25 cellular contexts compared by ENCODE assay signal in the genomic region with DNA sequence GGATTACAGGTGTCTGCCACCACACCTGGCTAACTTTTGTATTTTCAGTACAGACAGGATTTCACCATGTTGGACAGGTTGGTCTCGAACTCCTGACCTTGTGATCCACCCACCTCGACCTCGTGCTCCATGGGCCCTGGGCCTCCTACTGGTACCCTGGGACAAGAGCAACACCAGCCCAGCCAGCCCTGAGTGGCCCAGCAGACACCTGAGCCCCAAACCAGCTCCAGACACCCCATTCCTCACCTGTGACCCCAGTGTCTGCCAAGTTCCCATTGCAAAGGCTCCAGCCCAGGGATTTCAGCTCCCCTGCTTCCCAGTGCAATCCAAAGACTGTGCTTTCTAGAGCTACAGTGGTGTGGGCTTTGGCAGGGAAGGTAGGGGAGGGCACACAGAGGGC. TPM values are rescaled to one million over a fixed set of nuclear protein-coding genes. Genes with fewer than 3 reads are reported as not detected.
DNase-seq lines count a peak whose midpoint lies in the region; ATAC-seq, FAIRE-seq and TF ChIP-seq lines count a peak whose summit lies in the region.
"Had no signal": no experiment of that assay in that cellular context is flagged by ENCODE, and none has a peak within 500 bp of the region (broad histone marks: within the 10 kb centered on the region; RNA-seq: fewer than 3 reads in every experiment).

No MANE protein-coding gene starts in this region.

- intact Hi-C loops in right cardiac atrium (cut with DNase I) (loop anchor here in 1 of 4 donors (10.0 kb wide), 1 partner anchor 109 kb away; the partner anchor contains the start of gene NAXE), left ventricle myocardium superior (cut with micrococcal nuclease) (no loop called here), K562 (cut with micrococcal nuclease) (loop anchor here (10.0 kb wide), 1 partner anchor 59 kb away; no protein-coding TSS in a partner anchor)
- intact Hi-C loops in naive thymus-derived CD4-positive, alpha-beta T cell (cut with micrococcal nuclease), result loop anchor here (5.0 kb wide), 2 partner anchors 36 to 51 kb away; no protein-coding TSS in a partner anchor

- H3K4me1 ChIP-seq in right cardiac atrium (ENCODE audit: control insufficient read depth, insufficient read depth, low read length) (peaks cover 45% of the 10 kb centered on the region), K562 (replicated peaks in 1 of 2; ENCODE audit: control insufficient read depth in 2 of 2, insufficient read depth in 2 of 2, low read length in 2 of 2) (peaks cover 28% of the 10 kb centered on the region in 2 experiments)
- H3K4me1 ChIP-seq in naive thymus-derived CD4-positive, alpha-beta T cell (ENCODE audit: control insufficient read depth in 2 of 2, insufficient read depth in 2 of 2, low read length in 2 of 2), result peaks cover 46 to 73% of the 10 kb centered on the region in 2 donors

- H3K36me3 ChIP-seq in K562 (ENCODE audit: control insufficient read depth, insufficient read depth, low read length), result peaks cover 22% of the 10 kb centered on the region
- H3K36me3 ChIP-seq in naive thymus-derived CD4-positive, alpha-beta T cell (ENCODE audit: control insufficient read depth in 2 of 3, insufficient read depth in 3 of 3, low read length in 3 of 3), result peaks cover 5 to 44% (median 8%) of the 10 kb centered on the region in 3 experiments

- no peak for TF ChIP-seq RAD21 in K562 (CRISPR knock-in tag; conservative IDR thresholded peaks at IDR 0.05 in 1 of 2, IDR thresholded peaks at IDR 0.05 in 1 of 2)

- H3K9me3 ChIP-seq in right cardiac atrium (ENCODE audit: control insufficient read depth, low read length), result no peaks in the 10 kb centered on the region
- H3K9me3 ChIP-seq in K562 (replicated peaks; ENCODE audit: control insufficient read depth, insufficient read depth, low read depth, low read length), result no peaks in the 10 kb centered on the region
- H3K9me3 ChIP-seq in naive thymus-derived CD4-positive, alpha-beta T cell (ENCODE audit: control insufficient read depth in 2 of 3, low read length in 3 of 3), result no peaks in the 10 kb centered on the region
- H3K9me3 ChIP-seq: suprapubic skin had no signal

- peaks cover 3 to 17% (median 10%) of the 10 kb centered on the region in 5 donors for H3K36me3 Mint-ChIP-seq in naive thymus-derived CD4-positive, alpha-beta T cell

- no peak for TF ChIP-seq POLR2A in K562 (conservative IDR thresholded peaks at IDR 0.05)

- no peak overlapping the region for H2AFZ ChIP-seq in K562 (ENCODE audit: low read depth, low read length)
- H2AFZ ChIP-seq: GM23338 had no signal

- no peak for ATAC-seq in right cardiac atrium
- ATAC-seq in left ventricle myocardium superior, result no peak
- no peak for ATAC-seq in K562
- ATAC-seq in naive thymus-derived CD4-positive, alpha-beta T cell, result no peak
- no peak for ATAC-seq in HG03280 (IDR thresholded peaks at IDR 0.05; ENCODE audit: unreplicated experiment)
- ATAC-seq: activated T-cell treated with anti-CD3 and anti-CD28 coated beads, Interleukin-2, amount 50 U/mL, for 4 hours; GM23338; left colon had no signal

- H4K20me1 ChIP-seq in K562 (replicated peaks; ENCODE audit: control insufficient read depth, insufficient read depth, low read length), result peaks cover 32% of the 10 kb centered on the region

- H3K4me3 ChIP-seq in right cardiac atrium (ENCODE audit: low read length), result no peak overlapping the region
- H3K4me3 ChIP-seq in K562, result no peak overlapping the region
- H3K4me3 ChIP-seq in naive thymus-derived CD4-positive, alpha-beta T cell (ENCODE audit: low read length), result no peak overlapping the region
- H3K4me3 ChIP-seq: GM23338, suprapubic skin had no signal

- DNase-seq in right cardiac atrium, result peak in 2 of 3 donors; percentile 36 to 44
- no peak for DNase-seq in left ventricle myocardium superior
- no peak for DNase-seq in K562 (ENCODE audit: extremely low read depth in 1 of 4, low spot score in 3 of 4)
- DNase-seq in naive thymus-derived CD4-positive, alpha-beta T cell, result no peak
- DNase-seq in medulla oblongata (ENCODE audit: extremely low spot score), result no peak
- DNase-seq in 8988T, result no peak
- DNase-seq in DMS114 treated with DMSO at 0.1 percent for 48 hours (lab: John Stamatoyannopoulos, UW; ENCODE audit: unreplicated experiment), result no peak
- DNase-seq: activated CD4-positive, alpha-beta T cell treated with anti-CD3 and anti-CD28 coated beads, Interleukin-2, amount 50 U/mL, for 4 hours; activated naive CD8-positive, alpha-beta T cell treated with anti-CD3 and anti-CD28 coated beads, Interleukin-2, amount 10 ng/mL, durations not matched to agents 7 days and 5 days; activated T-cell treated with anti-CD3 and anti-CD28 coated beads, Interleukin-2, amount 50 U/mL, for 4 hours; Calu3; dermis blood vessel endothelial cell; erythroblast; GDM1; left colon; NCI-H1092; NCI-H524 treated with DMSO at 0.1 percent for 48 hours; retina; stimulated activated CD4-positive, alpha-beta T cell treated with anti-CD3 and anti-CD28 coated beads, Interleukin-12 subunit alpha, Interleukin-12 subunit beta, amount 100 ng/mL, for 4 hours had no signal

- H3K9me3 Mint-ChIP-seq in naive thymus-derived CD4-positive, alpha-beta T cell, result peaks cover 0 to 3% (median 0%) of the 10 kb centered on the region in 11 donors
- H3K9me3 Mint-ChIP-seq: activated naive CD8-positive, alpha-beta T cell treated with anti-CD3 and anti-CD28 coated beads, Interleukin-2, amount 10 ng/mL, durations not matched to agents 7 days and 5 days; activated T-cell treated with anti-CD3 and anti-CD28 coated beads, Interleukin-2, amount 50 U/mL, for 4 hours; brain; GM23338 had no signal

- CTCF ChIA-PET in K562 (lab: Yijun Ruan, JAX; ENCODE audit: low intra/inter-chr PET ratio), result no interaction called here
- CTCF ChIA-PET in naive thymus-derived CD4-positive, alpha-beta T cell (lab: Charles Lee), result interaction anchor here (0.6 to 2.3 kb wide), 2 partner anchors 15 to 672 kb away, joined by 3 to 7 read pairs; partner anchors contain the start of gene MEF2D

- H3K27me3 ChIP-seq in right cardiac atrium (ENCODE audit: control insufficient read depth, insufficient read depth), result no peaks in the 10 kb centered on the region
- no peaks in the 10 kb centered on the region for H3K27me3 ChIP-seq in K562 (ENCODE audit: control insufficient read depth in 2 of 2, insufficient read depth in 2 of 2, low read length in 2 of 2)
- H3K27me3 ChIP-seq in naive thymus-derived CD4-positive, alpha-beta T cell (ENCODE audit: control insufficient read depth in 2 of 2, insufficient read depth in 2 of 2, low read length in 2 of 2), result no peaks in the 10 kb centered on the region
- H3K27me3 ChIP-seq: suprapubic skin had no signal

- TF ChIP-seq CTCF in K562 (IDR thresholded peaks at IDR 0.05 in 2 of 3, conservative IDR thresholded peaks at IDR 0.05 in 1 of 3; ENCODE audit: insufficient read depth in 2 of 3, low read depth in 1 of 3, low read length in 3 of 3), result no peak

- POLR2A ChIA-PET in K562 (lab: Yijun Ruan, JAX), result interaction anchor here (1.6 to 7.3 kb wide), 2 partner anchors 15 kb away, joined by 5 to 62 read pairs; partner anchors contain the start of gene MEF2D
- POLR2A ChIA-PET in naive thymus-derived CD4-positive, alpha-beta T cell (lab: Charles Lee), result interaction anchor here (0.6 to 16.2 kb wide), 4 partner anchors 14 to 186 kb away, joined by 3 to 256 read pairs (median 4); partner anchors contain the start of genes GPATCH4 and MEF2D

- H3K4me2 ChIP-seq in K562 (ENCODE audit: insufficient read depth, low read length), result no peak overlapping the region
- H3K4me2 ChIP-seq: GM23338 had no signal

- H3K27me3 Mint-ChIP-seq in naive thymus-derived CD4-positive, alpha-beta T cell, result no peaks in the 10 kb centered on the region
- H3K27me3 Mint-ChIP-seq: activated naive CD8-positive, alpha-beta T cell treated with anti-CD3 and anti-CD28 coated beads, Interleukin-2, amount 10 ng/mL, durations not matched to agents 7 days and 5 days had no signal

- no TSS peak for BruUV-seq in K562 (replicated peaks; lab: Mats Ljungman, UMichigan)

- no peak overlapping the region for H3K9ac ChIP-seq in K562 (ENCODE audit: insufficient read depth in 1 of 2, low read depth in 2 of 2, low read length in 2 of 2)

- no peak for FAIRE-seq in K562 (lab: Jason Lieb, UNC)
- FAIRE-seq: frontal cortex, GM19239 had no signal

- 91% methylated on average over 3 of the region's 3 CpGs for WGBS in right cardiac atrium
- WGBS in K562 (ENCODE audit: insufficient coverage, low coverage, missing lambda C conversion rate), result 69% methylated on average over 3 of the region's 3 CpGs

- in situ Hi-C loops in K562 (cut with MboI), result no loop called here

- H3K9me1 ChIP-seq in K562 (ENCODE audit: control insufficient read depth, insufficient read depth, low read length), result peaks cover 6% of the 10 kb centered on the region

- TF ChIP-seq EP300 in K562 (IDR thresholded peaks at IDR 0.05; ENCODE audit: low read length), result no peak

- H3K27ac ChIP-seq in right cardiac atrium (ENCODE audit: low read length) (no peak overlapping the region), K562 (ENCODE audit: extremely low read depth, low read depth, low read length) (no peak overlapping the region)
- H3K27ac ChIP-seq in naive thymus-derived CD4-positive, alpha-beta T cell (ENCODE audit: low read depth, low read length), result peak overlapping the region; percentile 59
- H3K27ac ChIP-seq: suprapubic skin had no signal

- H3K79me2 ChIP-seq in K562 (ENCODE audit: control insufficient read depth, insufficient read depth, low read length), result peaks cover 45% of the 10 kb centered on the region

- peak overlapping the region in 8 of 9 donors; percentile 59 to 99 (median 94) for H3K27ac Mint-ChIP-seq in naive thymus-derived CD4-positive, alpha-beta T cell
- H3K27ac Mint-ChIP-seq: activated naive CD8-positive, alpha-beta T cell treated with anti-CD3 and anti-CD28 coated beads, Interleukin-2, amount 10 ng/mL, durations not matched to agents 7 days and 5 days; GM23338 had no signal

- H3K4me1 Mint-ChIP-seq in naive thymus-derived CD4-positive, alpha-beta T cell, result peaks cover 78 to 97% (median 88%) of the 10 kb centered on the region in 7 donors

- no peak overlapping the region for H3K4me3 Mint-ChIP-seq in naive thymus-derived CD4-positive, alpha-beta T cell
- H3K4me3 Mint-ChIP-seq: activated naive CD8-positive, alpha-beta T cell treated with anti-CD3 and anti-CD28 coated beads, Interleukin-2, amount 10 ng/mL, durations not matched to agents 7 days and 5 days; activated T-cell treated with anti-CD3 and anti-CD28 coated beads, Interleukin-2, amount 50 U/mL, for 4 hours; GM23338 had no signal

RNA-seq across cellular contexts. Expression of gene MEF2D, which starts 14.6 kb away (rescaled TPM):
- total RNA-seq in right cardiac atrium (10 to 100 TPM; 81.5 to 99.2 (median 89.6) TPM), left ventricle myocardium superior (116 TPM), K562 (2014; rRNA removed) (5.4 and 6.5 TPM in 2 replicates), K562 (2014; rRNA removed; fragmentation: Illumina TruSeq; extraction: Trizol) (1.3 and 1.7 TPM in 2 replicates), K562 (2015; rRNA removed; fragmentation: Illumina TruSeq; extraction: Trizol) (2.6 and 2.7 TPM in 2 replicates), K562 (2021) (13.8 and 19.5 TPM in 2 replicates)
- polyA plus RNA-seq in right cardiac atrium (53.0 TPM), K562 (2011; rRNA removed) (2.2 and 4.6 TPM in 2 replicates), K562 (2014; fragmentation: Illumina TruSeq; extraction: Trizol) (5.0 and 8.2 TPM in 2 replicates), K562 (2014; fragmentation: Nextera tagmentation; extraction: Ambion mirVana) (under 1 TPM; 0.10 TPM), K562 (2014; rRNA removed) (6.0 and 8.2 TPM in 2 replicates)
- 11.7 and 23.2 TPM in 2 replicates for total RNA-seq in K562 (2011; cell fraction: chromatin; rRNA removed; ENCODE audit: low replicate concordance)
- total RNA-seq in K562 (2011; cell fraction: nucleolus; rRNA removed), result 10.0 and 13.7 TPM in 2 replicates
- 14.1 and 18.8 TPM in 2 replicates for total RNA-seq in K562 (2011; cell fraction: nucleoplasm; rRNA removed)
- polyA plus RNA-seq in K562 (2011; cell fraction: cytosol; rRNA removed), result 3.8 and 6.0 TPM in 2 replicates
- 8.5 and 14.0 TPM in 2 replicates for polyA plus RNA-seq in K562 (2011; cell fraction: nucleus; rRNA removed)
- 8.7 and 11.3 TPM in 2 replicates for polyA plus RNA-seq in K562 (2012)
- polyA minus RNA-seq in K562 (2011; rRNA and poly(A)+ RNA removed), result 2.8 and 3.4 TPM in 2 replicates
- polyA minus RNA-seq in K562 (2011; cell fraction: cytosol; rRNA and poly(A)+ RNA removed), result 3.1 and 5.6 TPM in 2 replicates
- polyA minus RNA-seq in K562 (2011; cell fraction: nucleus; rRNA and poly(A)+ RNA removed), result 4.6 and 7.7 TPM in 2 replicates
- 100 to 1,000 TPM in 2 of 5 experiments, 10 to 100 TPM in 3; 48.1 to 190 (median 67.7) TPM for total RNA-seq in naive thymus-derived CD4-positive, alpha-beta T cell
- 10 to 100 TPM in 1 of 2 donors, 1 to 10 TPM in 1; 4.5 to 10.0 TPM for polyA plus RNA-seq in naive thymus-derived CD4-positive, alpha-beta T cell

Comparison
In these comparisons a context has a peak if more than half of its experiments do, and no peak if none do; other contexts are left out.
1. DNase-seq: peak in right cardiac atrium (2 of 3); none in left ventricle myocardium superior (single experiment), K562 (0 of 4), naive thymus-derived CD4-positive, alpha-beta T cell (0 of 9), medulla oblongata (single experiment), 8988T (single experiment) and DMS114 treated with DMSO at 0.1 percent for 48 hours (single experiment).